Comparison of ENCODE assay signal across 17 cellular contexts in genomic region chr7:51366172-51366728, GRCh38. TPM values are rescaled to one million over a fixed set of nuclear protein-coding genes. Genes with fewer than 3 reads are reported as not detected.
"Had no signal": no experiment of that assay in that cellular context is flagged by ENCODE, and none has a peak within 500 bp of the region (broad histone marks: within the 10 kb centered on the region; RNA-seq: fewer than 3 reads in every experiment).

No MANE protein-coding gene starts in this region.

- H3K36me3 Mint-ChIP-seq: memory B cell; stimulated activated naive B cell treated with anti-CD40 and anti-IgM and Interleukin-4, amounts not matched to agents 10 μg/mL and 1 μg/mL and 100 μg/mL, for 72 hours had no signal

- DNase-seq: effector CD8-positive, alpha-beta T cell; left lung; lower lobe of right lung; psoas muscle; spleen; stimulated activated CD4-positive, alpha-beta T cell treated with anti-CD3 and anti-CD28 coated beads, Interleukin-4, amount 100 ng/mL, for 24 hours; stimulated activated naive B cell treated with anti-CD40 and anti-IgM and Interleukin-4, amounts not matched to agents 10 μg/mL and 1 μg/mL and 100 μg/mL, for 72 hours; stimulated activated naive CD8-positive, alpha-beta T cell treated with anti-CD3 and anti-CD28 coated beads, Interleukin-15, amount 100 ng/mL, for 72 hours had no signal

- FAIRE-seq: endometrium, pancreas had no signal

- H3K4me3 Mint-ChIP-seq: memory B cell; natural killer cell treated with Interleukin-12 subunit alpha and Interleukin-12 subunit beta and Interleukin-15 and Interleukin-18, amount 100 ng/mL, for 72 hours; stimulated activated naive B cell treated with anti-CD40 and anti-IgM and Interleukin-4, amounts not matched to agents 10 μg/mL and 1 μg/mL and 100 μg/mL, for 72 hours; stimulated activated naive CD8-positive, alpha-beta T cell treated with anti-CD3 and anti-CD28 coated beads, Interleukin-15, amount 100 ng/mL, for 72 hours had no signal

- H3K27ac ChIP-seq: coronary artery, gastrocnemius medialis, left lung, lower lobe of right lung, pancreas, psoas muscle, spleen, thoracic aorta, transverse colon had no signal

- H3K9me3 ChIP-seq: gastrocnemius medialis, left lung, lower lobe of right lung, pancreas, psoas muscle, spleen, thoracic aorta, transverse colon had no signal

- H3K27me3 Mint-ChIP-seq: stimulated activated naive B cell treated with anti-CD40 and anti-IgM and Interleukin-4, amounts not matched to agents 10 μg/mL and 1 μg/mL and 100 μg/mL, for 72 hours; stimulated activated naive CD8-positive, alpha-beta T cell treated with anti-CD3 and anti-CD28 coated beads, Interleukin-15, amount 100 ng/mL, for 72 hours had no signal

- H3K4me1 ChIP-seq: gastrocnemius medialis, left lung, lower lobe of right lung, pancreas, psoas muscle, spleen, transverse colon had no signal

- H3K27me3 ChIP-seq: dorsolateral prefrontal cortex, gastrocnemius medialis, left lung, pancreas, transverse colon had no signal

- H3K36me3 ChIP-seq: gastrocnemius medialis, left lung, lower lobe of right lung, pancreas, spleen, thoracic aorta, transverse colon had no signal

- H3K4me1 Mint-ChIP-seq: stimulated activated naive CD8-positive, alpha-beta T cell treated with anti-CD3 and anti-CD28 coated beads, Interleukin-15, amount 100 ng/mL, for 72 hours had no signal

- H3K4me3 ChIP-seq: coronary artery, dorsolateral prefrontal cortex, gastrocnemius medialis, left lung, lower lobe of right lung, pancreas, psoas muscle, spleen, thoracic aorta, transverse colon had no signal

- H3K27ac Mint-ChIP-seq: memory B cell; natural killer cell treated with Interleukin-12 subunit alpha and Interleukin-12 subunit beta and Interleukin-15 and Interleukin-18, amount 100 ng/mL, for 72 hours; stimulated activated naive B cell treated with anti-CD40 and anti-IgM and Interleukin-4, amounts not matched to agents 10 μg/mL and 1 μg/mL and 100 μg/mL, for 72 hours; stimulated activated naive CD8-positive, alpha-beta T cell treated with anti-CD3 and anti-CD28 coated beads, Interleukin-15, amount 100 ng/mL, for 72 hours had no signal

RNA-seq across cellular contexts. Expression of gene COBL, which starts 49.6 kb away (rescaled TPM):
- total RNA-seq: natural killer cell treated with Interleukin-12 subunit alpha and Interleukin-12 subunit beta and Interleukin-15 and Interleukin-18, amount 100 ng/mL, for 72 hours had no signal
